In the genomic region with DNA sequence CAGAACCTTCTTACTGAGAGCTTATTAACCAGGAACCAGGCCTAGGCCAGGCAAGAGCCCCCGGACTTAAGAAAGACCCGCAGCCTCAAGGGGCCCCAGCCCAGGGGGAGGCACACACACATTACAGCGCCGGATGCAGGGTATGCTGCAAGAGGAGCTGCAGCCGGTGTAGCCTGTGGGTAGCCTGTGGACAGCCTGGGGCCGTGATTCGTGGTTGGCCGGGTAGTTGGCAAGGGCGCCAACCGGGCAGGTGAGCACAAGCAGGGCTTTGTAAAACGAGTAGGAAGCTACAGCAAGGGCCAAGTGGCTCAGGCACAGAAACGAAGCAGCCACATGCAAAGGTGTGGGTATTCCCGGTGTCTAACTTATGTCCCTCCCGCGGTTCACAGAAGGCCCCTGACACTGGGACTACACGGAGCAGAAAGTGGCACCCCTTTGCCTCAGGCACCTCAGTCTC, we compare ENCODE assay signal across 8 cellular contexts. TPM values are rescaled to one million over a fixed set of nuclear protein-coding genes. Genes with fewer than 3 reads are reported as not detected.
DNase-seq lines count a peak whose midpoint lies in the region; ATAC-seq and TF ChIP-seq lines count a peak whose summit lies in the region.

No MANE protein-coding gene starts in this region.

- H3K27me3 ChIP-seq in left ventricle myocardium inferior (ENCODE audit: low read depth) (no peaks in the 10 kb centered on the region), thoracic aorta (replicated peaks; ENCODE audit: insufficient read depth) (no peaks in the 10 kb centered on the region), endodermal cell (ENCODE audit: control insufficient read depth, insufficient read depth, low read length, poor library complexity, severe bottlenecking) (no peaks in the 10 kb centered on the region)

- TF ChIP-seq CTCF in WI38 (IDR thresholded peaks at IDR 0.05; ENCODE audit: low read depth, low read length) (no peak), left ventricle myocardium inferior (IDR thresholded peaks at IDR 0.05; ENCODE audit: borderline replicate concordance) (no peak), thoracic aorta (IDR thresholded peaks at IDR 0.05) (no peak), endodermal cell (conservative IDR thresholded peaks at IDR 0.05) (no peak)

- H3K4me1 Mint-ChIP-seq in activated naive CD4-positive, alpha-beta T cell treated with anti-CD3 and anti-CD28 coated beads, Interleukin-2, amount 10 ng/mL, durations not matched to agents 7 days and 5 days = peaks cover 6% of the 10 kb centered on the region
- no peaks in the 10 kb centered on the region for H3K4me1 Mint-ChIP-seq in endodermal cell

- peak overlapping the region; percentile 62 for H3K4me3 Mint-ChIP-seq in activated naive CD4-positive, alpha-beta T cell treated with anti-CD3 and anti-CD28 coated beads, Interleukin-2, amount 10 ng/mL, durations not matched to agents 7 days and 5 days
- H3K4me3 Mint-ChIP-seq in endodermal cell = no peak overlapping the region

- no peak overlapping the region for H3K27ac ChIP-seq in left ventricle myocardium inferior (replicated peaks)
- no peak overlapping the region for H3K27ac ChIP-seq in thoracic aorta
- no peak overlapping the region for H3K27ac ChIP-seq in endodermal cell (ENCODE audit: low read depth, low read length)

- no peaks in the 10 kb centered on the region for H3K27me3 Mint-ChIP-seq in activated naive CD4-positive, alpha-beta T cell treated with anti-CD3 and anti-CD28 coated beads, Interleukin-2, amount 10 ng/mL, durations not matched to agents 7 days and 5 days
- H3K27me3 Mint-ChIP-seq in endodermal cell (ENCODE audit: insufficient read depth) = no peaks in the 10 kb centered on the region

- peak overlapping the region; percentile 50 for H3K4me3 ChIP-seq in WI38 (ENCODE audit: low read depth, low read length)
- peak overlapping the region; percentile 74 for H3K4me3 ChIP-seq in left ventricle myocardium inferior
- peak overlapping the region; percentile 79 for H3K4me3 ChIP-seq in thoracic aorta
- H3K4me3 ChIP-seq in endodermal cell (ENCODE audit: low read length) = no peak overlapping the region

- H3K9me3 ChIP-seq in left ventricle myocardium inferior (replicated peaks) = no peaks in the 10 kb centered on the region
- no peaks in the 10 kb centered on the region for H3K9me3 ChIP-seq in thoracic aorta
- H3K9me3 ChIP-seq in endodermal cell (ENCODE audit: control insufficient read depth, low read length) = no peaks in the 10 kb centered on the region

- H3K36me3 Mint-ChIP-seq in activated naive CD4-positive, alpha-beta T cell treated with anti-CD3 and anti-CD28 coated beads, Interleukin-2, amount 10 ng/mL, durations not matched to agents 7 days and 5 days = peaks cover 11% of the 10 kb centered on the region
- H3K36me3 Mint-ChIP-seq in endodermal cell (ENCODE audit: low read depth) = peaks cover 17% of the 10 kb centered on the region

- WGBS in endodermal cell (ENCODE audit: insufficient coverage in 1 of 2, insufficient read length in 1 of 2), 2 experiments = 92 to 94% methylated on average over 13 to 16 of the region's 16 CpGs

- H3K4me1 ChIP-seq in left ventricle myocardium inferior (peaks cover 16% of the 10 kb centered on the region), thoracic aorta (ENCODE audit: control insufficient read depth in 1 of 2, low read depth in 2 of 2) (peaks cover 5 to 19% of the 10 kb centered on the region in 2 donors), endodermal cell (ENCODE audit: control insufficient read depth, insufficient read depth, low read length) (no peaks in the 10 kb centered on the region)

- DNase-seq in activated naive CD4-positive, alpha-beta T cell treated with anti-CD3 and anti-CD28 coated beads, Interleukin-2, amount 10 ng/mL, durations not matched to agents 7 days and 5 days = no peak
- no peak for DNase-seq in activated naive CD4-positive, alpha-beta T cell treated with anti-CD3 and anti-CD28 coated beads, Interleukin-2, amount 50 U/mL, for 16 hours
- DNase-seq in left ventricle myocardium inferior = no peak
- DNase-seq in thoracic aorta (ENCODE audit: low spot score) = no peak
- no peak for DNase-seq in NK-92 treated with Interleukin-12 subunit alpha and Interleukin-12 subunit beta, amount 100 ng/mL, for 24 hours (lab: John Stamatoyannopoulos, UW)
- no peak for DNase-seq in endodermal cell

- no peak overlapping the region for H3K27ac Mint-ChIP-seq in activated naive CD4-positive, alpha-beta T cell treated with anti-CD3 and anti-CD28 coated beads, Interleukin-2, amount 10 ng/mL, durations not matched to agents 7 days and 5 days
- H3K27ac Mint-ChIP-seq in endodermal cell = no peak overlapping the region

- no peak overlapping the region for H3K9ac ChIP-seq in endodermal cell (ENCODE audit: extremely low read depth, low read length, poor library complexity, severe bottlenecking)

- CTCF ChIA-PET in activated naive CD4-positive, alpha-beta T cell treated with anti-CD3 and anti-CD28 coated beads, Interleukin-2, amount 10 ng/mL, durations not matched to agents 7 days and 5 days (lab: Charles Lee) = interaction anchor here (1.8 kb wide), 1 partner anchor 213 kb away, joined by 4 read pairs; no protein-coding TSS in a partner anchor

- intact Hi-C loops in left ventricle myocardium inferior (cut with micrococcal nuclease) = no loop called here

- peak; percentile 33 for ATAC-seq in HG03064 (IDR thresholded peaks at IDR 0.05; ENCODE audit: low read depth, unreplicated experiment)
- ATAC-seq in thoracic aorta (ENCODE audit: insufficient number of reproducible peaks, low FRiP score, low read depth) = no peak

- peaks cover 6% of the 10 kb centered on the region for H3K9me3 Mint-ChIP-seq in activated naive CD4-positive, alpha-beta T cell treated with anti-CD3 and anti-CD28 coated beads, Interleukin-2, amount 10 ng/mL, durations not matched to agents 7 days and 5 days
- H3K9me3 Mint-ChIP-seq in endodermal cell = peaks cover under 1% of the 10 kb centered on the region

- H3K36me3 ChIP-seq in left ventricle myocardium inferior (peaks cover 12% of the 10 kb centered on the region), thoracic aorta (peaks cover 9% of the 10 kb centered on the region), endodermal cell (ENCODE audit: control insufficient read depth, insufficient read depth, low read length) (peaks cover 1% of the 10 kb centered on the region)

RNA-seq across cellular contexts. Expression of a gene that starts 40.6 kb away (rescaled TPM):
- total RNA-seq in left ventricle myocardium inferior (9.1 TPM), thoracic aorta (10 to 100 TPM in 1 of 2 donors, 1 to 10 TPM in 1; 9.8 to 13.8 TPM), endodermal cell (1 to 10 TPM; 3.3 to 5.8 TPM)
- polyA plus RNA-seq in endodermal cell (2013, experiment 1 of 2) = 1.2 TPM
- polyA plus RNA-seq in endodermal cell (2013, experiment 2 of 2) = 1.3 TPM
